9 cellular contexts compared by ENCODE assay signal in genomic region chr22:44623771-44624510, GRCh38.
A peak's percentile ranks its signal among the peaks of the same experiment; 100 is the strongest.
DNase-seq lines count a peak whose midpoint lies in the region; ATAC-seq and TF ChIP-seq lines count a peak whose summit lies in the region.
"Had no signal": no experiment of that assay in that cellular context is flagged by ENCODE, and none has a peak within 500 bp of the region (broad histone marks: within the 10 kb centered on the region; RNA-seq: fewer than 3 reads in every experiment).

No MANE protein-coding gene starts in this region.

- POLR2A ChIA-PET in WTC11 (lab: Charles Lee) = no interaction called here

- H3K4me3 Mint-ChIP-seq in HFFc6 = no peak overlapping the region
- H3K4me3 Mint-ChIP-seq in WTC11 = no peak overlapping the region
- H3K4me3 Mint-ChIP-seq: dendritic cell treated with granulocyte-macrophage colony-stimulating factor and Interleukin-4, amounts not matched to agents 40 ng/mL and 50 ng/mL, for 4 days had no signal

- peak; percentile 65 for TF ChIP-seq CTCF in HFFc6 (IDR thresholded peaks at IDR 0.05)
- TF ChIP-seq CTCF in WTC11 (IDR thresholded peaks at IDR 0.05) = 0 out of 2 replicates have a peak, but pooled peaks have one; percentile 20
- TF ChIP-seq CTCF in omental fat pad (IDR thresholded peaks at IDR 0.05) = no peak

- no peak overlapping the region for H3K27ac Mint-ChIP-seq in HFFc6
- H3K27ac Mint-ChIP-seq in WTC11 = no peak overlapping the region
- H3K27ac Mint-ChIP-seq: dendritic cell treated with granulocyte-macrophage colony-stimulating factor and Interleukin-4, amounts not matched to agents 40 ng/mL and 50 ng/mL, for 4 days had no signal

- CTCF ChIA-PET in WTC11 (lab: Charles Lee) = interaction anchor here (0.5 to 5.2 kb wide), 23 partner anchors 25 to 631 kb away, joined by 3 to 44 read pairs (median 4); no protein-coding TSS in a partner anchor

- H3K36me3 Mint-ChIP-seq in HFFc6 (ENCODE audit: low read depth) (no peaks in the 10 kb centered on the region), WTC11 (no peaks in the 10 kb centered on the region)

- DNase-seq in COR-L47 (lab: John Stamatoyannopoulos, UW) = peak; percentile 20
- DNase-seq in HFFc6 = no peak
- peak; percentile 59 for DNase-seq in WTC11 (ENCODE audit: low spot score)
- DNase-seq in left lobe of liver (ENCODE audit: low spot score) = no peak
- no peak for DNase-seq in substantia nigra (lab: John Stamatoyannopoulos, UW)
- DNase-seq in stimulated activated CD4-positive, alpha-beta T cell treated with anti-CD3 and anti-CD28 coated beads, Interleukin-12 subunit alpha, Interleukin-12 subunit beta, amount 100 ng/mL, for 4 hours = no peak
- no peak for DNase-seq in omental fat pad (ENCODE audit: low spot score)

- H3K27ac ChIP-seq in substantia nigra (ENCODE audit: low read depth, low read length, poor library complexity, severe bottlenecking) = no peak overlapping the region

- ATAC-seq in WTC11 = peak; percentile 55
- peak; percentile 16 for ATAC-seq in left lobe of liver
- ATAC-seq in GM21528 (IDR thresholded peaks at IDR 0.05; ENCODE audit: low FRiP score, unreplicated experiment) = no peak
- no peak for ATAC-seq in omental fat pad (ENCODE audit: low FRiP score)

- H3K27me3 Mint-ChIP-seq in HFFc6 (ENCODE audit: insufficient read depth) (peaks cover 15% of the 10 kb centered on the region), WTC11 (ENCODE audit: low read depth) (peaks cover 70% of the 10 kb centered on the region)

- H3K4me1 Mint-ChIP-seq in HFFc6 (ENCODE audit: low read depth) = no peaks in the 10 kb centered on the region
- peaks cover 2% of the 10 kb centered on the region; the same call in 1 of the 2 replicates for H3K4me1 Mint-ChIP-seq in WTC11

- no peaks in the 10 kb centered on the region for H3K9me3 Mint-ChIP-seq in HFFc6
- H3K9me3 Mint-ChIP-seq in WTC11 = no peaks in the 10 kb centered on the region
- H3K9me3 Mint-ChIP-seq: dendritic cell treated with granulocyte-macrophage colony-stimulating factor and Interleukin-4, amounts not matched to agents 40 ng/mL and 50 ng/mL, for 4 days had no signal

TF ChIP-seq in WTC11, 78 proteins besides CTCF, POLR2A, EP300 and RAD21:
- TF ChIP-seq ZNF423 (CRISPR knock-in tag; IDR thresholded peaks at IDR 0.05) (peak; percentile 50; the same call in 1 of the 2 replicates), HMGXB4 (CRISPR knock-in tag; IDR thresholded peaks at IDR 0.05) (no peak)

Comparison
In these comparisons a context has a peak if more than half of its experiments do, and no peak if none do; other contexts are left out.
1. DNase-seq: peak in COR-L47 (single experiment) and WTC11 (single experiment); none in HFFc6 (single experiment), left lobe of liver (single experiment), substantia nigra (0 of 49), stimulated activated CD4-positive, alpha-beta T cell treated with anti-CD3 and anti-CD28 coated beads, Interleukin-12 subunit alpha, Interleukin-12 subunit beta, amount 100 ng/mL, for 4 hours (single experiment) and omental fat pad (single experiment).
2. CTCF ChIP-seq: peak in HFFc6 (single experiment) and WTC11 (single experiment); none in omental fat pad (0 of 3).
3. ATAC-seq: peak in WTC11 (single experiment) and left lobe of liver (single experiment); none in GM21528 (single experiment) and omental fat pad (single experiment).